Comparison of ENCODE assay signal across 23 cellular contexts in genomic region chr5:178314961-178315820, GRCh38.
"Had no signal": no experiment of that assay in that cellular context is flagged by ENCODE, and none has a peak within 500 bp of the region (broad histone marks: within the 10 kb centered on the region; RNA-seq: fewer than 3 reads in every experiment).

No MANE protein-coding gene starts in this region.

- H3K4me2 ChIP-seq: neural progenitor cell had no signal

- H3K9ac ChIP-seq: neural progenitor cell had no signal

- H3K4me1 ChIP-seq: adrenal gland, esophagus muscularis mucosa, gastrocnemius medialis, neural progenitor cell had no signal

- H3K36me3 ChIP-seq: adrenal gland, esophagus muscularis mucosa, gastrocnemius medialis, neural progenitor cell, tibial nerve had no signal

- H3K4me3 ChIP-seq: adrenal gland, dorsolateral prefrontal cortex, esophagus muscularis mucosa, gastrocnemius medialis, lung, neural progenitor cell, tibial nerve had no signal

- H3K27me3 ChIP-seq: adrenal gland, dorsolateral prefrontal cortex, esophagus muscularis mucosa, gastrocnemius medialis, neural progenitor cell, tibial nerve had no signal

- H3K27ac ChIP-seq: adrenal gland, dorsolateral prefrontal cortex, esophagus muscularis mucosa, gastrocnemius medialis, neural progenitor cell, tibial nerve had no signal

- H3K9me3 ChIP-seq: adrenal gland, esophagus muscularis mucosa, gastrocnemius medialis, tibial nerve had no signal

- ATAC-seq: activated CD4-positive, alpha-beta T cell treated with anti-CD3 and anti-CD28 coated beads for 36 hours; activated T-cell treated with anti-CD3 and anti-CD28 coated beads, Interleukin-2, amount 50 U/mL, for 4 hours; effector memory CD8-positive, alpha-beta T cell; gastrocnemius medialis; left colon; stimulated activated naive CD8-positive, alpha-beta T cell treated with anti-CD3 and anti-CD28 coated beads, Interleukin-15, amount 100 ng/mL, for 72 hours; WTC11 had no signal

- DNase-seq: activated CD4-positive, alpha-beta T cell treated with anti-CD3 and anti-CD28 coated beads for 36 hours; activated CD4-positive, alpha-beta T cell treated with anti-CD3 and anti-CD28 coated beads, Interleukin-2, amount 50 U/mL, for 4 hours; activated CD8-positive, alpha-beta memory T cell treated with anti-CD3 and anti-CD28 coated beads, Interleukin-2, amount 50 U/mL, for 48 hours; activated naive CD4-positive, alpha-beta T cell; activated T-cell treated with anti-CD3 and anti-CD28 coated beads, Interleukin-2, amount 50 U/mL, for 4 hours; adrenal gland; central memory CD4-positive, alpha-beta T cell; effector memory CD8-positive, alpha-beta T cell; gastrocnemius medialis; head of caudate nucleus; hypothalamus; left colon; naive B cell; retina; stimulated activated CD4-positive, alpha-beta T cell treated with anti-CD3 and anti-CD28 coated beads, Interleukin-12 subunit alpha, Interleukin-12 subunit beta, amount 100 ng/mL, for 4 hours; stimulated activated naive CD8-positive, alpha-beta T cell treated with anti-CD3 and anti-CD28 coated beads, Interleukin-15, amount 100 ng/mL, for 72 hours; T-helper 2 cell had no signal
